ENCODE assay signal across 32 cellular contexts in the genomic region with DNA sequence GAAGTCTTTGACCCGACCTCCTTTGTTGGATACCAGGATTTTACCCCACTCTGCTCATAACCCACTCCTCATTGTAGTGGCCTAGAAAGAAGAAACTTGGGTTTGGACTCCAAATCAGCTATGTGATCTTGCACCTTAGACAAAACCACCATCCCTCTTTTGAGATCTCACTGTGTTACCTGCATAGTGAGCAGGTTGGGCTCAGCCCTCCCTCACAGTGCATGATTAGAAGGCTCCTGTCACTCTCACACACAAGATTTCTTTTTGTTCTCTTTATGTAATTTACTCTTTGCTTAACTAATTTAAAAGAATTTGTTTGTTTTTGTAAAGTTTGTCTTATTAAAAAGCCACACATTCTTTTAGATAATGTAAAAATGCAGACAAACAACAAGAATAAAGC.
"Had no signal": no experiment of that assay in that cellular context is flagged by ENCODE, and none has a peak within 500 bp of the region (broad histone marks: within the 10 kb centered on the region; RNA-seq: fewer than 3 reads in every experiment).

No MANE protein-coding gene starts in this region.

- H3K27ac ChIP-seq: Peyer's patch, SJSA1 had no signal

- H3K27me3 ChIP-seq: MG63, Peyer's patch, SJSA1 had no signal

- H3K9ac ChIP-seq: SK-N-SH had no signal

- ATAC-seq: PC-3 had no signal

- H3K4me1 ChIP-seq: Peyer's patch had no signal

- H3K4me2 ChIP-seq: SK-N-SH had no signal

- DNase-seq: Kasumi-1, MG63, NCI-H1048, NCI-H1092 treated with DMSO at 0.1 percent for 48 hours, NCI-H1105 treated with DMSO at 0.1 percent for 48 hours, NCI-H1417, NCI-H1436, NCI-H146, NCI-H1694, NCI-H187, NCI-H1930, NCI-H2029 treated with DMSO at 0.1 percent for 48 hours, NCI-H2081 treated with DMSO at 0.1 percent for 48 hours, NCI-H2107, NCI-H2171, NCI-H226, NCI-H446 treated with DMSO at 0.1 percent for 48 hours, NCI-H510A, NCI-H524, NCI-H526, NCI-H69, NCI-H748 treated with DMSO at 0.1 percent for 48 hours, NCI-H82, PC-3, Peyer's patch, Right ventricle myocardium superior, RPMI8226, SHP77 treated with DMSO at 0.1 percent for 48 hours, SK-N-SH, SW 1271, T-helper 1 cell had no signal

- H3K9me3 ChIP-seq: MG63, Peyer's patch, SJSA1, SK-N-SH had no signal

- H3K36me3 ChIP-seq: MG63, Peyer's patch, SJSA1 had no signal

- H3K4me3 ChIP-seq: MG63, Peyer's patch, SJSA1 had no signal

- H3K9me2 ChIP-seq: SK-N-SH had no signal
